1 cellular context compared by ENCODE assay signal in genomic region chr12:108562348-108563134, GRCh38.
TF ChIP-seq lines count a peak whose summit lies in the region.

Gene ISCU, plus strand, starts transcription at chr12:108562596. Its CDS starts 27 bp downstream, at chr12:108562623.

TF ChIP-seq in HepG2, 621 proteins besides CTCF, POLR2A, EP300 and RAD21 (continued from another document and continues in another):
- no peak for TF ChIP-seq PRPF4 (IDR thresholded peaks at IDR 0.05; ENCODE audit: low read depth, low read length, poor library complexity, severe bottlenecking)
- TF ChIP-seq RFX1 (IDR thresholded peaks at IDR 0.05): no peak
- no peak for TF ChIP-seq NPAS2 (CRISPR knock-in tag; IDR thresholded peaks at IDR 0.05; ENCODE audit: borderline replicate concordance)
- no peak; the same call in 1 of the 2 replicates for TF ChIP-seq EED (CRISPR knock-in tag; IDR thresholded peaks at IDR 0.05)
- TF ChIP-seq YY1 (IDR thresholded peaks at IDR 0.05; ENCODE audit: insufficient read depth, insufficient replicate concordance, low read depth, low read length): peak; percentile 96
- TF ChIP-seq ZNF792 (CRISPR knock-in tag; IDR thresholded peaks at IDR 0.05): peak; percentile 50; the same call in 1 of the 2 replicates
- no peak for TF ChIP-seq HMG20A (CRISPR knock-in tag; IDR thresholded peaks at IDR 0.05; ENCODE audit: borderline replicate concordance)
- TF ChIP-seq ZNF260 (CRISPR knock-in tag; IDR thresholded peaks at IDR 0.05; ENCODE audit: borderline replicate concordance, low read depth): no peak
- TF ChIP-seq FOXP1 (IDR thresholded peaks at IDR 0.05): no peak
- TF ChIP-seq FOXP1 (CRISPR knock-in tag; IDR thresholded peaks at IDR 0.05): no peak
- peak; percentile 14; the same call in 1 of the 2 replicates for TF ChIP-seq NKX3-1 (CRISPR knock-in tag; IDR thresholded peaks at IDR 0.05)
- TF ChIP-seq CENPT (CRISPR knock-in tag; IDR thresholded peaks at IDR 0.05; ENCODE audit: low read depth): 0 out of 2 replicates have a peak, but pooled peaks have one; percentile 18
- TF ChIP-seq ZNF530 (CRISPR knock-in tag; IDR thresholded peaks at IDR 0.05; ENCODE audit: low read depth): no peak
- 0 out of 2 replicates have a peak, but pooled peaks have one; percentile 40 for TF ChIP-seq ZNF264 (CRISPR knock-in tag; IDR thresholded peaks at IDR 0.05)
- TF ChIP-seq ZMYM4 (CRISPR knock-in tag; IDR thresholded peaks at IDR 0.05): peak; percentile 81
- TF ChIP-seq TRAFD1 (CRISPR knock-in tag; IDR thresholded peaks at IDR 0.05; ENCODE audit: borderline replicate concordance): no peak
- no peak for TF ChIP-seq ATF4 (CRISPR knock-in tag; IDR thresholded peaks at IDR 0.05)
- no peak for TF ChIP-seq ZNF737 (CRISPR knock-in tag; IDR thresholded peaks at IDR 0.05; ENCODE audit: borderline replicate concordance)
- peak; percentile 22 for TF ChIP-seq HNRNPK (IDR thresholded peaks at IDR 0.05; ENCODE audit: low read depth, low read length, poor library complexity, severe bottlenecking)
- TF ChIP-seq YEATS4 (CRISPR knock-in tag; IDR thresholded peaks at IDR 0.05; ENCODE audit: borderline replicate concordance): no peak; the same call in 1 of the 2 replicates
- no peak for TF ChIP-seq MAF1 (CRISPR knock-in tag; IDR thresholded peaks at IDR 0.05; ENCODE audit: borderline replicate concordance)
- TF ChIP-seq SIN3A (IDR thresholded peaks at IDR 0.05; ENCODE audit: borderline replicate concordance, low read depth, low read length): peak; percentile 96; the same call in 1 of the 2 replicates
- no peak for TF ChIP-seq ZNF253 (CRISPR knock-in tag; IDR thresholded peaks at IDR 0.05; ENCODE audit: borderline replicate concordance)
- no peak; the same call in 1 of the 2 replicates for TF ChIP-seq ZNF704 (CRISPR knock-in tag; IDR thresholded peaks at IDR 0.05; ENCODE audit: borderline replicate concordance)
- TF ChIP-seq CC2D1A (CRISPR knock-in tag; IDR thresholded peaks at IDR 0.05): no peak
- no peak for TF ChIP-seq ZNF747 (CRISPR knock-in tag; IDR thresholded peaks at IDR 0.05; ENCODE audit: borderline replicate concordance)
- TF ChIP-seq REXO4 (CRISPR knock-in tag; IDR thresholded peaks at IDR 0.05; ENCODE audit: borderline replicate concordance): no peak
- TF ChIP-seq SMAD9 (CRISPR knock-in tag; IDR thresholded peaks at IDR 0.05): no peak
- no peak for TF ChIP-seq ZBTB3 (CRISPR knock-in tag; IDR thresholded peaks at IDR 0.05; ENCODE audit: borderline replicate concordance, low read depth)
- TF ChIP-seq PHF21A (CRISPR knock-in tag; IDR thresholded peaks at IDR 0.05): peak; percentile 25; the same call in 1 of the 2 replicates
- peak; percentile 94 for TF ChIP-seq PHF8 (CRISPR knock-in tag; IDR thresholded peaks at IDR 0.05)
- TF ChIP-seq NFE2L2 (IDR thresholded peaks at IDR 0.05; ENCODE audit: low read length): no peak
- peak; percentile 16; the same call in 1 of the 2 replicates for TF ChIP-seq ZFP90 (CRISPR knock-in tag; IDR thresholded peaks at IDR 0.05; ENCODE audit: borderline replicate concordance)
- TF ChIP-seq ZBTB8A (CRISPR knock-in tag; IDR thresholded peaks at IDR 0.05; ENCODE audit: borderline replicate concordance, low read depth): no peak
- TF ChIP-seq HES4 (CRISPR knock-in tag; IDR thresholded peaks at IDR 0.05; ENCODE audit: borderline replicate concordance): peak; percentile 74
- TF ChIP-seq JUN (CRISPR knock-in tag; IDR thresholded peaks at IDR 0.05): no peak
- TF ChIP-seq FOXM1 (CRISPR knock-in tag; IDR thresholded peaks at IDR 0.05): no peak
- peak; percentile 42; the same call in 1 of the 2 replicates for TF ChIP-seq ISL2 (CRISPR knock-in tag; IDR thresholded peaks at IDR 0.05)
- no peak for TF ChIP-seq NONO (IDR thresholded peaks at IDR 0.05)
- TF ChIP-seq NONO (CRISPR knock-in tag; conservative IDR thresholded peaks at IDR 0.05): no peak; the same call in 1 of the 2 replicates
- 0 out of 2 replicates have a peak, but pooled peaks have one; percentile 18 for TF ChIP-seq ZNF691 (CRISPR knock-in tag; IDR thresholded peaks at IDR 0.05; ENCODE audit: borderline replicate concordance, low read depth)
- TF ChIP-seq MED13 (CRISPR knock-in tag; IDR thresholded peaks at IDR 0.05): 0 out of 2 replicates have a peak, but pooled peaks have one; percentile 52
- peak; percentile 5; the same call in 1 of the 2 replicates for TF ChIP-seq RARA (CRISPR knock-in tag; IDR thresholded peaks at IDR 0.05)
- TF ChIP-seq HNRNPUL1 (IDR thresholded peaks at IDR 0.05; ENCODE audit: low read depth, low read length): no peak
- no peak for TF ChIP-seq KAT7 (CRISPR knock-in tag; IDR thresholded peaks at IDR 0.05; ENCODE audit: borderline replicate concordance)
- no peak for TF ChIP-seq ZNF781 (CRISPR knock-in tag; IDR thresholded peaks at IDR 0.05; ENCODE audit: borderline replicate concordance, not compliant biosample characterization)
- no peak for TF ChIP-seq RORA (CRISPR knock-in tag; IDR thresholded peaks at IDR 0.05)
- TF ChIP-seq ZNF318 (CRISPR knock-in tag; IDR thresholded peaks at IDR 0.05): no peak
- TF ChIP-seq GTF2F1 (IDR thresholded peaks at IDR 0.05; ENCODE audit: low read length): no peak
- no peak for TF ChIP-seq NBN (conservative IDR thresholded peaks at IDR 0.05)
- no peak for TF ChIP-seq AHR (CRISPR knock-in tag; IDR thresholded peaks at IDR 0.05)
- TF ChIP-seq ZNF776 (CRISPR knock-in tag; IDR thresholded peaks at IDR 0.05): peak; percentile 90
- TF ChIP-seq MIER2 (CRISPR knock-in tag; IDR thresholded peaks at IDR 0.05): no peak; the same call in 1 of the 2 replicates
- TF ChIP-seq ZBTB49 (CRISPR knock-in tag; IDR thresholded peaks at IDR 0.05; ENCODE audit: borderline replicate concordance): no peak
- no peak; the same call in 1 of the 2 replicates for TF ChIP-seq ZBTB25 (CRISPR knock-in tag; IDR thresholded peaks at IDR 0.05)
- peak; percentile 96; the same call in 1 of the 2 replicates for TF ChIP-seq FOXC1 (CRISPR knock-in tag; IDR thresholded peaks at IDR 0.05; ENCODE audit: borderline replicate concordance)
- no peak for TF ChIP-seq RNF2 (conservative IDR thresholded peaks at IDR 0.05; ENCODE audit: low read depth)
